9 cellular contexts compared by ENCODE assay signal in the genomic region with DNA sequence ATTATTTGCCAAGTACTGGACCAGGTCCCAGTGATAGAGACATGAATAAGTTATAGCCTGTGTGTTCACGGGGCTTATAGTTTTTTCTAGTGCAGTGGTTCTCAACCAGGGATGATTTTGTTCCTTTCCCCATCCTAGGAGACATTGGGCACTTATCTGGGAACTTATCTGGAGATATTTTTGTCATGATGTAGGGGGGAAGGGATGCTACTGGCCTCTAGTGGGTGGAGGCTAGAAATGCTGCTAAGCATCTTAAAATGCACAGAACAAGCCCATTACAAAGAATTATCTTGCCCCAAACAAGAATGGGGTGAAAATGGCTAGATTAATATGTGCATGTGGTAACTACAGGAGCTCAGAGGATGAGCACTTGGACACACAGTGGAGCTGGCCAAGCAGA.
DNase-seq lines count a peak whose midpoint lies in the region; ATAC-seq and TF ChIP-seq lines count a peak whose summit lies in the region.
"Had no signal": no experiment of that assay in that cellular context is flagged by ENCODE, and none has a peak within 500 bp of the region (broad histone marks: within the 10 kb centered on the region; RNA-seq: fewer than 3 reads in every experiment).

No MANE protein-coding gene starts in this region.

- peaks cover 0 to 4% of the 10 kb centered on the region in 2 donors for H3K4me1 ChIP-seq in lung (ENCODE audit: control insufficient read depth in 2 of 2, insufficient read depth in 2 of 2, low read length in 2 of 2)
- no peaks in the 10 kb centered on the region for H3K4me1 ChIP-seq in ovary (ENCODE audit: insufficient read depth)

- H3K4me3 ChIP-seq in lung (no peak overlapping the region), ovary (no peak overlapping the region), MG63 (no peak overlapping the region)

- H3K9me3 ChIP-seq in lung (ENCODE audit: control insufficient read depth in 2 of 2, insufficient read depth in 1 of 2, low read length in 1 of 2) = peaks cover 0 to 4% of the 10 kb centered on the region in 2 donors
- no peaks in the 10 kb centered on the region for H3K9me3 ChIP-seq in ovary
- H3K9me3 ChIP-seq in MG63 = no peaks in the 10 kb centered on the region

- H3K27ac ChIP-seq in lung (ENCODE audit: low read depth in 1 of 2, low read length in 1 of 2) = no peak overlapping the region
- H3K27ac ChIP-seq in ovary = no peak overlapping the region

- intact Hi-C loops in ovary (cut with DNase I) = no loop called here

- H3K27me3 ChIP-seq in lung (ENCODE audit: control insufficient read depth, insufficient read depth) (no peaks in the 10 kb centered on the region), ovary (no peaks in the 10 kb centered on the region), MG63 (no peaks in the 10 kb centered on the region)

- TF ChIP-seq CTCF in lung (IDR thresholded peaks at IDR 0.05; ENCODE audit: control extremely low read depth, extremely low read depth) (no peak), ovary (IDR thresholded peaks at IDR 0.05) (no peak)

- no peak for TF ChIP-seq EP300 in ovary (IDR thresholded peaks at IDR 0.05)

- H3K36me3 ChIP-seq in lung (ENCODE audit: control insufficient read depth in 2 of 2, insufficient read depth in 2 of 2, low read length in 2 of 2) (no peaks in the 10 kb centered on the region), ovary (no peaks in the 10 kb centered on the region), MG63 (no peaks in the 10 kb centered on the region)

- peak; percentile 59 for DNase-seq in ELR (ENCODE audit: low read depth)
- peak; percentile 11 for DNase-seq in H4 (ENCODE audit: low spot score)
- DNase-seq in lung (ENCODE audit: low spot score) = no peak
- no peak for DNase-seq in stimulated activated naive CD4-positive, alpha-beta T cell (lab: John Stamatoyannopoulos, UW)
- no peak for DNase-seq in ovary
- no peak for DNase-seq in MG63
- DNase-seq: NCI-H1048 had no signal

- TF ChIP-seq POLR2A in ovary (IDR thresholded peaks at IDR 0.05) = no peak

- WGBS in lung, 2 donors = 83 to 93% methylated on average over 1 of the region's 1 CpG
- 89 to 93% (median 93%) methylated on average over 1 of the region's 1 CpG for WGBS in ovary, 3 donors

- ATAC-seq in SK-N-SH treated with all-trans-retinoic acid at 6 μM for 48 hours (peak; percentile 76), lung (ENCODE audit: insufficient read depth, low FRiP score) (peak; percentile 30), HG03469 (IDR thresholded peaks at IDR 0.05; ENCODE audit: unreplicated experiment) (no peak)

TF ChIP-seq in SK-N-SH treated with all-trans-retinoic acid at 6 μM for 48 hours, 23 proteins besides CTCF, POLR2A, EP300 and RAD21:
- no peak for TF ChIP-seq SNAI2 (CRISPR knock-in tag; IDR thresholded peaks at IDR 0.05)
- TF ChIP-seq ZNF70 (CRISPR knock-in tag; IDR thresholded peaks at IDR 0.05) = no peak
- TF ChIP-seq, protein P1, sequence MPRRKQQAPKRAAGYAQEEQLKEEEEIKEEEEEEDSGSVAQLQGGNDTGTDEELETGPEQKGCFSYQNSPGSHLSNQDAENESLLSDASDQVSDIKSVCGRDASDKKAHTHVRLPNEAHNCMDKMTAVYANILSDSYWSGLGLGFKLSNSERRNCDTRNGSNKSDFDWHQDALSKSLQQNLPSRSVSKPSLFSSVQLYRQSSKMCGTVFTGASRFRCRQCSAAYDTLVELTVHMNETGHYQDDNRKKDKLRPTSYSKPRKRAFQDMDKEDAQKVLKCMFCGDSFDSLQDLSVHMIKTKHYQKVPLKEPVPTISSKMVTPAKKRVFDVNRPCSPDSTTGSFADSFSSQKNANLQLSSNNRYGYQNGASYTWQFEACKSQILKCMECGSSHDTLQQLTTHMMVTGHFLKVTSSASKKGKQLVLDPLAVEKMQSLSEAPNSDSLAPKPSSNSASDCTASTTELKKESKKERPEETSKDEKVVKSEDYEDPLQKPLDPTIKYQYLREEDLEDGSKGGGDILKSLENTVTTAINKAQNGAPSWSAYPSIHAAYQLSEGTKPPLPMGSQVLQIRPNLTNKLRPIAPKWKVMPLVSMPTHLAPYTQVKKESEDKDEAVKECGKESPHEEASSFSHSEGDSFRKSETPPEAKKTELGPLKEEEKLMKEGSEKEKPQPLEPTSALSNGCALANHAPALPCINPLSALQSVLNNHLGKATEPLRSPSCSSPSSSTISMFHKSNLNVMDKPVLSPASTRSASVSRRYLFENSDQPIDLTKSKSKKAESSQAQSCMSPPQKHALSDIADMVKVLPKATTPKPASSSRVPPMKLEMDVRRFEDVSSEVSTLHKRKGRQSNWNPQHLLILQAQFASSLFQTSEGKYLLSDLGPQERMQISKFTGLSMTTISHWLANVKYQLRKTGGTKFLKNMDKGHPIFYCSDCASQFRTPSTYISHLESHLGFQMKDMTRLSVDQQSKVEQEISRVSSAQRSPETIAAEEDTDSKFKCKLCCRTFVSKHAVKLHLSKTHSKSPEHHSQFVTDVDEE (CRISPR knock-in tag; IDR thresholded peaks at IDR 0.05) = no peak
- no peak for TF ChIP-seq CSDC2 (CRISPR knock-in tag; IDR thresholded peaks at IDR 0.05)
- no peak for TF ChIP-seq TCF4 (CRISPR knock-in tag; IDR thresholded peaks at IDR 0.05; ENCODE audit: borderline replicate concordance)
- TF ChIP-seq ZFP30 (CRISPR knock-in tag; IDR thresholded peaks at IDR 0.05) = no peak
- TF ChIP-seq, protein P2, sequence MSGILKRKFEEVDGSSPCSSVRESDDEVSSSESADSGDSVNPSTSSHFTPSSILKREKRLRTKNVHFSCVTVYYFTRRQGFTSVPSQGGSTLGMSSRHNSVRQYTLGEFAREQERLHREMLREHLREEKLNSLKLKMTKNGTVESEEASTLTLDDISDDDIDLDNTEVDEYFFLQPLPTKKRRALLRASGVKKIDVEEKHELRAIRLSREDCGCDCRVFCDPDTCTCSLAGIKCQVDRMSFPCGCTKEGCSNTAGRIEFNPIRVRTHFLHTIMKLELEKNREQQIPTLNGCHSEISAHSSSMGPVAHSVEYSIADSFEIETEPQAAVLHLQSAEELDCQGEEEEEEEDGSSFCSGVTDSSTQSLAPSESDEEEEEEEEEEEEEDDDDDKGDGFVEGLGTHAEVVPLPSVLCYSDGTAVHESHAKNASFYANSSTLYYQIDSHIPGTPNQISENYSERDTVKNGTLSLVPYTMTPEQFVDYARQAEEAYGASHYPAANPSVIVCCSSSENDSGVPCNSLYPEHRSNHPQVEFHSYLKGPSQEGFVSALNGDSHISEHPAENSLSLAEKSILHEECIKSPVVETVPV (CRISPR knock-in tag; IDR thresholded peaks at IDR 0.05) = no peak
- TF ChIP-seq ESRRG (CRISPR knock-in tag; IDR thresholded peaks at IDR 0.05) = no peak
- no peak for TF ChIP-seq RARB (CRISPR knock-in tag; IDR thresholded peaks at IDR 0.05)

Comparison
In these comparisons a context has a peak if more than half of its experiments do, and no peak if none do; other contexts are left out.
1. DNase-seq: peak in ELR (single experiment) and H4 (single experiment); none in lung (single experiment), stimulated activated naive CD4-positive, alpha-beta T cell (0 of 6), ovary (0 of 5) and MG63 (single experiment).